ENCODE assay signal across 20 cellular contexts in genomic region chr6:85372915-85373270, GRCh38.
"Had no signal": no experiment of that assay in that cellular context is flagged by ENCODE, and none has a peak within 500 bp of the region (broad histone marks: within the 10 kb centered on the region; RNA-seq: fewer than 3 reads in every experiment).

No MANE protein-coding gene starts in this region.

- H3K27ac ChIP-seq: dorsolateral prefrontal cortex, gastroesophageal sphincter, left ventricle myocardium inferior, lower lobe of right lung, neural progenitor cell, parathyroid adenoma, prostate gland, skin epidermis had no signal

- H3K79me2 ChIP-seq: parathyroid adenoma had no signal

- H3K4me1 ChIP-seq: gastroesophageal sphincter, left ventricle myocardium inferior, lower lobe of right lung, neural progenitor cell, parathyroid adenoma, prostate gland had no signal

- H3K4me3 ChIP-seq: dorsolateral prefrontal cortex, gastroesophageal sphincter, left ventricle myocardium inferior, lower lobe of right lung, neural progenitor cell, prostate gland, skin epidermis had no signal

- H3K4me2 ChIP-seq: neural progenitor cell had no signal

- H3K27me3 ChIP-seq: gastroesophageal sphincter, neural progenitor cell had no signal

- H2AFZ ChIP-seq: neural progenitor cell, parathyroid adenoma had no signal

- DNase-seq: cortex of kidney; dorsolateral prefrontal cortex; effector CD8-positive, alpha-beta T cell; foreskin fibroblast; glutamatergic neuron; left ventricle myocardium inferior; lower lobe of right lung; mesenchymal stem cell; midbrain; occipital lobe; retina; stimulated activated CD4-positive, alpha-beta T cell treated with anti-CD3 and anti-CD28 coated beads, Interleukin-12 subunit alpha, Interleukin-12 subunit beta, amount 100 ng/mL, for 4 hours; stimulated activated naive CD4-positive, alpha-beta T cell treated with Interleukin-2 at 50 U/mL for 16 hours had no signal

- H3K36me3 ChIP-seq: gastroesophageal sphincter, left ventricle myocardium inferior, lower lobe of right lung, neural progenitor cell, prostate gland had no signal

- H3K9me3 ChIP-seq: gastroesophageal sphincter, left ventricle myocardium inferior, lower lobe of right lung, prostate gland had no signal

- ATAC-seq: esophagus mucosa; gastroesophageal sphincter; lower lobe of right lung; natural killer cell treated with Interleukin-12 subunit alpha and Interleukin-12 subunit beta and Interleukin-15 and Interleukin-18, amount 100 ng/mL, for 72 hours had no signal

- H3K9ac ChIP-seq: neural progenitor cell, parathyroid adenoma had no signal
